In the genomic region with DNA sequence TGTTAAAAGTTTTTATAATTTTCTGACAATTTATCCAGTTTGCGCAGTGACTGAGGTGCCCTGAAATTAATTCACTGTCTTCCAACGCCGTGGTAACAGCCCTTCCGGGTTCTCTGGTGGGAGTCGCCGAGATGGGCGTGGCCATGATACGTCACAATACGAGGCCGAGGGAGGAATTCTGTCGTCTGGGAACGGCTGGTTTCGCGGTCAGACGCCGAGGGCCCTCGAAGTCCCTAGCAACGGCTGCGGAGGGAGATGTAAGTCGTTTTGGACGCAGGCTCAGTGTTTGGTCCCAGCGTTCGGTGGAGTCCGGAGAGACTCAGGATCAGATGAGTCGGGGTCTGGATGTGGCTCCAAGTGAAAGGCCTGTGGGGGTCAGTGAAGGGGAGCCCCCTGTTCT, we compare ENCODE assay signal across 11 cellular contexts. TPM values are rescaled to one million over a fixed set of nuclear protein-coding genes. Genes with fewer than 3 reads are reported as not detected.
DNase-seq lines count a peak whose midpoint lies in the region; ATAC-seq lines count a peak whose summit lies in the region.
"Had no signal": no experiment of that assay in that cellular context is flagged by ENCODE, and none has a peak within 500 bp of the region (broad histone marks: within the 10 kb centered on the region; RNA-seq: fewer than 3 reads in every experiment).

No MANE protein-coding gene starts in this region.

- peaks cover 17 to 76% (median 53%) of the 10 kb centered on the region in 3 experiments for H3K9me3 ChIP-seq in naive thymus-derived CD4-positive, alpha-beta T cell (ENCODE audit: control insufficient read depth in 2 of 3, low read length in 3 of 3)

- H3K27ac ChIP-seq in naive thymus-derived CD4-positive, alpha-beta T cell (ENCODE audit: low read depth, low read length), result no peak overlapping the region
- H3K27ac ChIP-seq: HL-60 had no signal

- H3K4me3 ChIP-seq in naive thymus-derived CD4-positive, alpha-beta T cell (ENCODE audit: low read length), result no peak overlapping the region
- H3K4me3 ChIP-seq: HAP-1 had no signal

- intact Hi-C loops in naive thymus-derived CD4-positive, alpha-beta T cell (cut with micrococcal nuclease), result no loop called here

- peaks cover 27% of the 10 kb centered on the region for H3K36me3 Mint-ChIP-seq in T-helper 2 cell treated with Interferon-gamma antibody and Interleukin-4, amounts not matched to agents 5 μg/mL and 100 μg/mL, for 36 hours (ENCODE audit: low read depth)
- peaks cover 26 to 41% (median 32%) of the 10 kb centered on the region in 5 donors for H3K36me3 Mint-ChIP-seq in naive thymus-derived CD4-positive, alpha-beta T cell

- H3K4me1 ChIP-seq in naive thymus-derived CD4-positive, alpha-beta T cell (ENCODE audit: control insufficient read depth in 2 of 2, insufficient read depth in 2 of 2, low read length in 2 of 2), result no peaks in the 10 kb centered on the region
- H3K4me1 ChIP-seq: HAP-1 had no signal

- no peaks in the 10 kb centered on the region for H3K27me3 ChIP-seq in naive thymus-derived CD4-positive, alpha-beta T cell (ENCODE audit: control insufficient read depth in 2 of 2, insufficient read depth in 2 of 2, low read length in 2 of 2)

- DNase-seq in EL (peak; percentile 8), dermis blood vessel endothelial cell (peak; percentile 5), occipital lobe (lab: John Stamatoyannopoulos, UW) (peak; percentile 2), SIG-M5 (lab: John Stamatoyannopoulos, UW) (no peak)
- no peak for DNase-seq in T-helper 2 cell treated with Interferon-gamma antibody and Interleukin-4, amounts not matched to agents 5 μg/mL and 100 μg/mL, for 36 hours (ENCODE audit: low spot score)
- no peak for DNase-seq in naive thymus-derived CD4-positive, alpha-beta T cell
- DNase-seq: activated B cell treated with CpG ODN at 0.5 μM for 24 hours, DMS 273 treated with DMSO at 0.1 percent for 48 hours, mammary epithelial cell had no signal

- CTCF ChIA-PET in naive thymus-derived CD4-positive, alpha-beta T cell (lab: Charles Lee), result no interaction called here

- no peak overlapping the region for H3K27ac Mint-ChIP-seq in T-helper 2 cell treated with Interferon-gamma antibody and Interleukin-4, amounts not matched to agents 5 μg/mL and 100 μg/mL, for 36 hours
- no peak overlapping the region for H3K27ac Mint-ChIP-seq in naive thymus-derived CD4-positive, alpha-beta T cell
- H3K27ac Mint-ChIP-seq: activated B cell treated with CpG ODN at 0.5 μM for 24 hours had no signal

- peaks cover 5 to 12% (median 6%) of the 10 kb centered on the region in 3 experiments for H3K36me3 ChIP-seq in naive thymus-derived CD4-positive, alpha-beta T cell (ENCODE audit: control insufficient read depth in 2 of 3, insufficient read depth in 3 of 3, low read length in 3 of 3)

- ATAC-seq in naive thymus-derived CD4-positive, alpha-beta T cell, result no peak

- H3K9me3 Mint-ChIP-seq in T-helper 2 cell treated with Interferon-gamma antibody and Interleukin-4, amounts not matched to agents 5 μg/mL and 100 μg/mL, for 36 hours, result peaks cover 81% of the 10 kb centered on the region
- H3K9me3 Mint-ChIP-seq in naive thymus-derived CD4-positive, alpha-beta T cell, result peaks cover 12 to 92% (median 78%) of the 10 kb centered on the region in 11 donors

- no peaks in the 10 kb centered on the region for H3K4me1 Mint-ChIP-seq in T-helper 2 cell treated with Interferon-gamma antibody and Interleukin-4, amounts not matched to agents 5 μg/mL and 100 μg/mL, for 36 hours (ENCODE audit: low read depth)
- H3K4me1 Mint-ChIP-seq in naive thymus-derived CD4-positive, alpha-beta T cell, result no peaks in the 10 kb centered on the region
- H3K4me1 Mint-ChIP-seq: activated B cell treated with CpG ODN at 0.5 μM for 24 hours had no signal

- POLR2A ChIA-PET in naive thymus-derived CD4-positive, alpha-beta T cell (lab: Charles Lee), result interaction anchor here (1.1 kb wide), 1 partner anchor 282 kb away, joined by 3 read pairs; no protein-coding TSS in a partner anchor

- no peaks in the 10 kb centered on the region for H3K27me3 Mint-ChIP-seq in T-helper 2 cell treated with Interferon-gamma antibody and Interleukin-4, amounts not matched to agents 5 μg/mL and 100 μg/mL, for 36 hours (ENCODE audit: low read depth)
- no peaks in the 10 kb centered on the region for H3K27me3 Mint-ChIP-seq in naive thymus-derived CD4-positive, alpha-beta T cell
- H3K27me3 Mint-ChIP-seq: activated B cell treated with CpG ODN at 0.5 μM for 24 hours had no signal

- H3K4me3 Mint-ChIP-seq in T-helper 2 cell treated with Interferon-gamma antibody and Interleukin-4, amounts not matched to agents 5 μg/mL and 100 μg/mL, for 36 hours, result no peak overlapping the region
- no peak overlapping the region for H3K4me3 Mint-ChIP-seq in naive thymus-derived CD4-positive, alpha-beta T cell
- H3K4me3 Mint-ChIP-seq: activated B cell treated with CpG ODN at 0.5 μM for 24 hours had no signal

RNA-seq across cellular contexts. Expression of gene ZNF613, which starts 21.7 kb away (rescaled TPM):
- 7.7 and 8.5 TPM in 2 replicates for total RNA-seq in dermis blood vessel endothelial cell
- total RNA-seq in occipital lobe, result 11.4 TPM
- 1 to 10 TPM; 1.5 to 9.6 (median 5.2) TPM for total RNA-seq in naive thymus-derived CD4-positive, alpha-beta T cell
- polyA plus RNA-seq in naive thymus-derived CD4-positive, alpha-beta T cell, result 1 to 10 TPM; 3.3 to 8.2 TPM

RNA-seq across cellular contexts. Expression of gene ZNF350, which starts 37.7 kb away (rescaled TPM):
- total RNA-seq in dermis blood vessel endothelial cell, result 11.2 and 14.8 TPM in 2 replicates
- 20.6 TPM for total RNA-seq in occipital lobe
- 10 to 100 TPM; 18.1 to 43.7 (median 36.0) TPM for total RNA-seq in naive thymus-derived CD4-positive, alpha-beta T cell
- polyA plus RNA-seq in naive thymus-derived CD4-positive, alpha-beta T cell, result 10 to 100 TPM; 19.9 to 26.8 TPM

RNA-seq across cellular contexts. Expression of gene ZNF649, which starts 44.2 kb away (rescaled TPM):
- 6.5 and 9.2 TPM in 2 replicates for total RNA-seq in dermis blood vessel endothelial cell
- 39.0 TPM for total RNA-seq in occipital lobe
- total RNA-seq in naive thymus-derived CD4-positive, alpha-beta T cell, result 10 to 100 TPM; 11.1 to 33.4 (median 14.5) TPM
- polyA plus RNA-seq in naive thymus-derived CD4-positive, alpha-beta T cell, result 10 to 100 TPM in 1 of 2 donors, 1 to 10 TPM in 1; 9.3 to 14.3 TPM

RNA-seq across cellular contexts. Expression of gene ZNF615, which starts 59.0 kb away (rescaled TPM):
- total RNA-seq in dermis blood vessel endothelial cell (11.9 and 12.9 TPM in 2 replicates), occipital lobe (27.1 TPM)
- 10 to 100 TPM in 3 of 5 experiments, 1 to 10 TPM in 2; 8.7 to 20.9 (median 11.0) TPM for total RNA-seq in naive thymus-derived CD4-positive, alpha-beta T cell
- polyA plus RNA-seq in naive thymus-derived CD4-positive, alpha-beta T cell, result 10 to 100 TPM; 11.5 to 12.1 TPM

Comparison
In these comparisons a context has a peak if more than half of its experiments do, and no peak if none do; other contexts are left out.
1. DNase-seq: peak in EL (single experiment), dermis blood vessel endothelial cell (single experiment) and occipital lobe (single experiment); none in T-helper 2 cell treated with Interferon-gamma antibody and Interleukin-4, amounts not matched to agents 5 μg/mL and 100 μg/mL, for 36 hours (single experiment), SIG-M5 (single experiment) and naive thymus-derived CD4-positive, alpha-beta T cell (0 of 9).